1 cellular context compared by ENCODE assay signal in genomic region chr15:30913761-30914160, GRCh38.
TF ChIP-seq lines count a peak whose summit lies in the region.

No MANE protein-coding gene starts in this region.

TF ChIP-seq in WTC11, 78 proteins besides CTCF, POLR2A, EP300 and RAD21 (continued from another document):
- TF ChIP-seq RORB (CRISPR knock-in tag; IDR thresholded peaks at IDR 0.05) = no peak
- no peak for TF ChIP-seq ZNF121 (CRISPR knock-in tag; IDR thresholded peaks at IDR 0.05)
- TF ChIP-seq ZBTB21 (CRISPR knock-in tag; IDR thresholded peaks at IDR 0.05; ENCODE audit: borderline replicate concordance) = no peak
- TF ChIP-seq IRF1 (CRISPR knock-in tag; IDR thresholded peaks at IDR 0.05) = no peak
- TF ChIP-seq ZNF671 (CRISPR knock-in tag; IDR thresholded peaks at IDR 0.05) = no peak
- TF ChIP-seq TEAD1 (CRISPR knock-in tag; IDR thresholded peaks at IDR 0.05) = no peak
- no peak for TF ChIP-seq ZNF232 (CRISPR knock-in tag; IDR thresholded peaks at IDR 0.05)
TF ChIP-seq in WTC11: peak in this region for 0.
